ENCODE assay signal across 23 cellular contexts in the genomic region with DNA sequence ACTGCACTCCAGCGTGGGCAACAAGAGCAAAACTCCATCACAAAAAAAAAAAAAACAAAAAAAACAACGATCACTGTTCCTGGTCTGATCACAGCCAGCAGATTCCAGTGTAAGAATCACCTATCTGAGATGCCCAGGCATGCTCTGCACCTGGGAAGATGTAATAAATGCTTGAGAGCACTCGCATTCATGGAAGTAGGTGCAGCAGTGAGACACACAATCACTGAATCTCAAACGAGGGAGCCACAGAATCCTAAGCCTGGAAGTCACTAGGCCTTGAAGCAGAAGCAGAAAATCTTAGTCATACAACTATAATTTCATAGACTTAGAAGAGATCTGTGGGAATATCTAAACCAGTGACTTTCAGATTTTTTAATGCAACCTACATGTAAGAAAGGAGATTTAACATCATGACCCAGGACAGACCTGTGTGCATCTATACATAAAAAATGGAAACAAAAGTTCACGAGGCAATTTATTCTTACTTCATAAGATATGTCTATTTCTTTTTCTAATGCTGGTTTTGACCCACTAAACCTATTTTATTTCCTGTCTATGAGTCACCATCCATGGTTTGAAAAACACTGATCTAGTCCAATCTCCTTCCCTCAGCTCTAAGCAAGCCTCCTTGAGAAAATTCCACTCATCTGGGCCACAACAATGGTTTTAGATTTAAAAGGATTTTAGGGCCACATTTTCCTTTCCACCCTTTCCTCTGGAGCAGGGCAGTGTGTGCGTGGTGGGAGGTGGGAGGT. TPM values are rescaled to one million over a fixed set of nuclear protein-coding genes. Genes with fewer than 3 reads are reported as not detected.
DNase-seq lines count a peak whose midpoint lies in the region; ATAC-seq and TF ChIP-seq lines count a peak whose summit lies in the region.
"Had no signal": no experiment of that assay in that cellular context is flagged by ENCODE, and none has a peak within 500 bp of the region (broad histone marks: within the 10 kb centered on the region; RNA-seq: fewer than 3 reads in every experiment).

No MANE protein-coding gene starts in this region.

- H3K36me3 Mint-ChIP-seq in endodermal cell (ENCODE audit: low read depth): no peaks in the 10 kb centered on the region

- DNase-seq in cardiac septum (ENCODE audit: low spot score): peak; percentile 6
- no peak for DNase-seq in Right ventricle myocardium inferior (ENCODE audit: missing footprints)
- no peak for DNase-seq in ascending aorta (ENCODE audit: low spot score in 2 of 2)
- peak; percentile 88 to 95 for DNase-seq in foreskin keratinocyte
- DNase-seq in colonic mucosa: no peak
- no peak for DNase-seq in NCI-H2196 (lab: John Stamatoyannopoulos, UW; ENCODE audit: unreplicated experiment)
- no peak for DNase-seq in NCI-H1105 (lab: John Stamatoyannopoulos, UW)
- no peak for DNase-seq in endodermal cell
- DNase-seq: ACHN; activated CD4-positive, CD25-positive, alpha-beta regulatory T cell; activated CD8-positive, alpha-beta T cell treated with anti-CD3 and anti-CD28 coated beads for 36 hours; activated naive CD4-positive, alpha-beta T cell treated with anti-CD3 and anti-CD28 coated beads for 36 hours; C1 segment of cervical spinal cord; left ventricle myocardium inferior; NCI-H1417 treated with DMSO at 0.1 percent for 48 hours; NCI-H524; right cardiac atrium; stimulated activated naive CD8-positive, alpha-beta T cell treated with anti-CD3 and anti-CD28 coated beads, Interleukin-15, amount 100 ng/mL, for 72 hours; T1000; transverse colon had no signal

- H3K27ac ChIP-seq in ascending aorta (peak overlapping the region; percentile 55 to 70), foreskin keratinocyte (peak overlapping the region; percentile 30), colonic mucosa (no peak overlapping the region), endodermal cell (ENCODE audit: low read depth, low read length) (no peak overlapping the region)
- H3K27ac ChIP-seq: left ventricle myocardium inferior, pancreas had no signal

- WGBS in endodermal cell (ENCODE audit: insufficient coverage in 1 of 2, insufficient read length in 1 of 2), 2 experiments: 90% methylated on average over 2 to 6 of the region's 6 CpGs

- H3K27me3 Mint-ChIP-seq in endodermal cell (ENCODE audit: insufficient read depth): no peaks in the 10 kb centered on the region
- H3K27me3 Mint-ChIP-seq: activated CD8-positive, alpha-beta T cell treated with anti-CD3 and anti-CD28 coated beads for 36 hours had no signal

- intact Hi-C loops in cardiac septum (cut with DNase I) (no loop called here), Right ventricle myocardium inferior (cut with DNase I) (no loop called here), ascending aorta (cut with DNase I) (no loop called here), colonic mucosa (cut with DNase I) (no loop called here)

- H3K36me3 ChIP-seq in ascending aorta (peaks cover 0 to 11% of the 10 kb centered on the region in 2 donors), colonic mucosa (no peaks in the 10 kb centered on the region), endodermal cell (ENCODE audit: control insufficient read depth, insufficient read depth, low read length) (no peaks in the 10 kb centered on the region)
- H3K36me3 ChIP-seq: left ventricle myocardium inferior, pancreas, transverse colon had no signal

- no peak overlapping the region for H3K9ac ChIP-seq in colonic mucosa (ENCODE audit: low read depth in 2 of 2, low read length in 2 of 2)
- H3K9ac ChIP-seq in endodermal cell (ENCODE audit: extremely low read depth, low read length, poor library complexity, severe bottlenecking): no peak overlapping the region

- H3K27me3 ChIP-seq in ascending aorta (no peaks in the 10 kb centered on the region), foreskin keratinocyte (no peaks in the 10 kb centered on the region), colonic mucosa (no peaks in the 10 kb centered on the region), endodermal cell (ENCODE audit: control insufficient read depth, insufficient read depth, low read length, poor library complexity, severe bottlenecking) (no peaks in the 10 kb centered on the region)
- H3K27me3 ChIP-seq: pancreas, transverse colon had no signal

- no peaks in the 10 kb centered on the region for H3K4me1 Mint-ChIP-seq in endodermal cell

- H3K9me3 ChIP-seq in ascending aorta (no peaks in the 10 kb centered on the region), colonic mucosa (no peaks in the 10 kb centered on the region), endodermal cell (ENCODE audit: control insufficient read depth, low read length) (no peaks in the 10 kb centered on the region)
- H3K9me3 ChIP-seq: left ventricle myocardium inferior, pancreas, transverse colon had no signal

- H3K4me3 Mint-ChIP-seq in endodermal cell: no peak overlapping the region
- H3K4me3 Mint-ChIP-seq: activated CD8-positive, alpha-beta T cell treated with anti-CD3 and anti-CD28 coated beads for 36 hours; activated naive CD4-positive, alpha-beta T cell treated with anti-CD3 and anti-CD28 coated beads for 36 hours; nephron; stimulated activated naive CD8-positive, alpha-beta T cell treated with anti-CD3 and anti-CD28 coated beads, Interleukin-15, amount 100 ng/mL, for 72 hours had no signal

- no peak for ATAC-seq in Right ventricle myocardium inferior
- ATAC-seq in foreskin keratinocyte: peak; percentile 38
- ATAC-seq: activated CD8-positive, alpha-beta T cell treated with anti-CD3 and anti-CD28 coated beads for 36 hours; HepG2; pancreas; stimulated activated naive CD8-positive, alpha-beta T cell treated with anti-CD3 and anti-CD28 coated beads, Interleukin-15, amount 100 ng/mL, for 72 hours had no signal

- H3K27ac Mint-ChIP-seq in endodermal cell: no peak overlapping the region
- H3K27ac Mint-ChIP-seq: activated CD8-positive, alpha-beta T cell treated with anti-CD3 and anti-CD28 coated beads for 36 hours; activated naive CD4-positive, alpha-beta T cell treated with anti-CD3 and anti-CD28 coated beads for 36 hours; nephron had no signal

- no peaks in the 10 kb centered on the region for H3K9me3 Mint-ChIP-seq in endodermal cell
- H3K9me3 Mint-ChIP-seq: activated naive CD4-positive, alpha-beta T cell treated with anti-CD3 and anti-CD28 coated beads for 36 hours; nephron had no signal

- TF ChIP-seq CTCF in ascending aorta (IDR thresholded peaks at IDR 0.05): no peak
- no peak for TF ChIP-seq CTCF in foreskin keratinocyte (conservative IDR thresholded peaks at IDR 0.05)
- TF ChIP-seq CTCF in colonic mucosa (IDR thresholded peaks at IDR 0.05): no peak
- no peak for TF ChIP-seq CTCF in endodermal cell (conservative IDR thresholded peaks at IDR 0.05)

- H3K4me1 ChIP-seq in ascending aorta (peaks cover 0 to 5% of the 10 kb centered on the region in 2 donors), foreskin keratinocyte (peaks cover 6% of the 10 kb centered on the region), colonic mucosa (no peaks in the 10 kb centered on the region), endodermal cell (ENCODE audit: control insufficient read depth, insufficient read depth, low read length) (no peaks in the 10 kb centered on the region)

- H3K4me3 ChIP-seq in ascending aorta (no peak overlapping the region), colonic mucosa (no peak overlapping the region), endodermal cell (ENCODE audit: low read length) (no peak overlapping the region)
- H3K4me3 ChIP-seq: left ventricle myocardium inferior, pancreas, transverse colon had no signal

RNA-seq across cellular contexts. Expression of a gene that starts 30.4 kb away (rescaled TPM):
- total RNA-seq in cardiac septum: 0.67 TPM
- 1.6 TPM for total RNA-seq in Right ventricle myocardium inferior
- 43.9 TPM for total RNA-seq in ascending aorta
- 1.4 TPM in 2 replicates for total RNA-seq in foreskin keratinocyte
- polyA plus RNA-seq in foreskin keratinocyte: 0.51 and 0.67 TPM in 2 replicates
- total RNA-seq in colonic mucosa: 1 to 10 TPM; 7.0 to 9.5 TPM
- total RNA-seq in endodermal cell: 10 to 100 TPM in 1 of 2 donors, 1 to 10 TPM in 1; 8.0 to 12.0 TPM
- polyA plus RNA-seq in endodermal cell (2013, experiment 1 of 2): 27.7 TPM
- polyA plus RNA-seq in endodermal cell (2013, experiment 2 of 2): 24.1 TPM

RNA-seq across cellular contexts. Expression of a gene that starts 56.4 kb away (rescaled TPM):
- total RNA-seq in cardiac septum (61.7 TPM), Right ventricle myocardium inferior (62.3 TPM), ascending aorta (75.9 TPM), foreskin keratinocyte (26.2 and 29.3 TPM in 2 replicates), colonic mucosa (10 to 100 TPM; 46.9 to 62.2 TPM), endodermal cell (10 to 100 TPM; 43.6 to 59.0 TPM)
- 31.2 and 33.2 TPM in 2 replicates for polyA plus RNA-seq in foreskin keratinocyte
- 55.3 TPM for polyA plus RNA-seq in endodermal cell (2013, experiment 1 of 2)
- polyA plus RNA-seq in endodermal cell (2013, experiment 2 of 2): 47.4 TPM

Comparison
In these comparisons a context has a peak if more than half of its experiments do, and no peak if none do; other contexts are left out.
1. DNase-seq: peak in cardiac septum (single experiment) and foreskin keratinocyte (2 of 2); none in Right ventricle myocardium inferior (single experiment), ascending aorta (0 of 2), colonic mucosa (single experiment), NCI-H2196 (single experiment), NCI-H1105 (single experiment) and endodermal cell (single experiment).
2. H3K27ac ChIP-seq: peak in ascending aorta (2 of 2) and foreskin keratinocyte (single experiment); none in colonic mucosa (single experiment) and endodermal cell (single experiment).